Comparison of ENCODE assay signal across 13 cellular contexts in the genomic region with DNA sequence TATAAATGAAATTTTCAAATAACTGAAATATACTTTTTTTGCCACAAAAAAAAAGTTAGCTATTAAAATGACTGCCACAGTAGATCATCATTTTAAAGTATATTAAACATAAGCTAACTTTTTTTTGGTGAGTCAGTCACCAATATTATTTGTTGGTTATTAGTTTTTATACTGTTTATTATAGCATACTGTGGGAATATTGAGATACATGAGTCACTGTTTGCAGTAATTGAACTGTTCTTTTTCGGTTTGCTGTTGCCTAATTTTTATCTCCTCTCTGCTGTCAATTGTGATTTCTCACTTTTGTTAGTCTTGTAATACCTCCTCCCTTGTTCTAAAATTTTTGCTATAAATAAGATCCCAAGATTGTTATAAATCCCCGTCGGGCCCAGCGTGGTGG. TPM values are rescaled to one million over a fixed set of nuclear protein-coding genes. Genes with fewer than 3 reads are reported as not detected.
DNase-seq lines count a peak whose midpoint lies in the region; ATAC-seq, FAIRE-seq and TF ChIP-seq lines count a peak whose summit lies in the region.
"Had no signal": no experiment of that assay in that cellular context is flagged by ENCODE, and none has a peak within 500 bp of the region (broad histone marks: within the 10 kb centered on the region; RNA-seq: fewer than 3 reads in every experiment).

No MANE protein-coding gene starts in this region.

- peaks cover 13 to 61% (median 53%) of the 10 kb centered on the region in 3 experiments; a peak in 6 of 7 replicates for H3K36me3 Mint-ChIP-seq in H9 (ENCODE audit: insufficient read depth in 1 of 3, low read depth in 3 of 3)
- peaks cover 34% of the 10 kb centered on the region for H3K36me3 Mint-ChIP-seq in neural progenitor cell
- peaks cover 65% of the 10 kb centered on the region for H3K36me3 Mint-ChIP-seq in activated CD8-positive, alpha-beta T cell treated with anti-CD3 and anti-CD28 coated beads, Interleukin-2, amount 10 ng/mL, durations not matched to agents 7 days and 5 days (ENCODE audit: low read depth)

- no peak overlapping the region for H4K5ac ChIP-seq in H9 (ENCODE audit: insufficient read length, low read depth, low read length)

- 84% methylated on average over 4 of the region's 4 CpGs for WGBS in A549 (ENCODE audit: missing lambda C conversion rate)
- no CpG with 5 or more reads among the region's 4 CpGs for WGBS in H9 (ENCODE audit: extremely low coverage, insufficient read length, low lambda C conversion rate)

- no peaks in the 10 kb centered on the region for H3K23me2 ChIP-seq in H9 (ENCODE audit: insufficient read length, low read depth, low read length, poor library complexity, severe bottlenecking)

- no peak overlapping the region for H2BK20ac ChIP-seq in H9 (ENCODE audit: low read depth, low read length, poor library complexity, severe bottlenecking)

- no peak overlapping the region for H3K9ac ChIP-seq in H9 (ENCODE audit: extremely low read depth, insufficient read length, low read length)
- H3K9ac ChIP-seq in neural progenitor cell, result no peak overlapping the region

- H3K4me1 Mint-ChIP-seq in H9 (peaks cover 10 to 11% of the 10 kb centered on the region in 2 experiments), neural progenitor cell (no peaks in the 10 kb centered on the region)
- H3K4me1 Mint-ChIP-seq in activated CD8-positive, alpha-beta T cell treated with anti-CD3 and anti-CD28 coated beads, Interleukin-2, amount 10 ng/mL, durations not matched to agents 7 days and 5 days (ENCODE audit: low read depth), result peaks cover 12% of the 10 kb centered on the region

- no peak overlapping the region for H3K4me3 Mint-ChIP-seq in H9
- H3K4me3 Mint-ChIP-seq in neural progenitor cell, result no peak overlapping the region
- no peak overlapping the region for H3K4me3 Mint-ChIP-seq in activated CD8-positive, alpha-beta T cell treated with anti-CD3 and anti-CD28 coated beads, Interleukin-2, amount 10 ng/mL, durations not matched to agents 7 days and 5 days
- H3K4me3 Mint-ChIP-seq: CD8-positive, alpha-beta memory T cell; IgD-negative memory B cell had no signal

- TF ChIP-seq RAD21 in A549 (conservative IDR thresholded peaks at IDR 0.05 in 1 of 2, IDR thresholded peaks at IDR 0.05 in 1 of 2), result no peak

- H3K56ac ChIP-seq in H9 (ENCODE audit: insufficient read length, low read depth, low read length), result no peak overlapping the region

- H4K91ac ChIP-seq in H9 (ENCODE audit: insufficient read length, low read depth, low read length), result no peak overlapping the region

- peak overlapping the region; percentile 10 to 93 (median 66); a peak in 5 of 7 replicates for H3K27ac Mint-ChIP-seq in H9
- H3K27ac Mint-ChIP-seq in neural progenitor cell, result peak overlapping the region; percentile 38
- no peak overlapping the region for H3K27ac Mint-ChIP-seq in activated CD8-positive, alpha-beta T cell treated with anti-CD3 and anti-CD28 coated beads, Interleukin-2, amount 10 ng/mL, durations not matched to agents 7 days and 5 days
- H3K27ac Mint-ChIP-seq: CD8-positive, alpha-beta memory T cell had no signal

- TF ChIP-seq CTCF in A549 (IDR thresholded peaks at IDR 0.05) (no peak), H9 (conservative IDR thresholded peaks at IDR 0.05) (no peak), choroid plexus epithelial cell (conservative IDR thresholded peaks at IDR 0.05; ENCODE audit: low read depth, low read length) (no peak), neural progenitor cell (IDR thresholded peaks at IDR 0.05) (no peak)

- H2BK120ac ChIP-seq in H9 (ENCODE audit: low read depth, low read length, poor library complexity, severe bottlenecking), result no peak overlapping the region

- no peak overlapping the region for H2BK5ac ChIP-seq in H9 (ENCODE audit: insufficient read length, low read length)

- H3K27me3 Mint-ChIP-seq in H9 (ENCODE audit: low read depth) (no peaks in the 10 kb centered on the region), neural progenitor cell (ENCODE audit: insufficient read depth, low read depth) (no peaks in the 10 kb centered on the region)
- H3K27me3 Mint-ChIP-seq in activated CD8-positive, alpha-beta T cell treated with anti-CD3 and anti-CD28 coated beads, Interleukin-2, amount 10 ng/mL, durations not matched to agents 7 days and 5 days (ENCODE audit: low read depth), result no peaks in the 10 kb centered on the region
- H3K27me3 Mint-ChIP-seq: CD8-positive, alpha-beta memory T cell; IgD-negative memory B cell had no signal

- H3K4ac ChIP-seq in H9 (ENCODE audit: low read depth, low read length), result no peak overlapping the region

- no peak overlapping the region for H2BK15ac ChIP-seq in H9 (ENCODE audit: low read depth, low read length)

- H3K9me3 Mint-ChIP-seq in H9 (no peaks in the 10 kb centered on the region), neural progenitor cell (no peaks in the 10 kb centered on the region)
- H3K9me3 Mint-ChIP-seq in activated CD8-positive, alpha-beta T cell treated with anti-CD3 and anti-CD28 coated beads, Interleukin-2, amount 10 ng/mL, durations not matched to agents 7 days and 5 days (ENCODE audit: insufficient read depth), result no peaks in the 10 kb centered on the region
- H3K9me3 Mint-ChIP-seq: CD8-positive, alpha-beta memory T cell; IgD-negative memory B cell had no signal

- H3K27me3 ChIP-seq in H9 (ENCODE audit: insufficient read depth, low read length) (no peaks in the 10 kb centered on the region), neural progenitor cell (no peaks in the 10 kb centered on the region)

- H3K79me2 ChIP-seq in H9 (ENCODE audit: insufficient read depth, low read length) (no peaks in the 10 kb centered on the region), neural progenitor cell (ENCODE audit: low read depth) (no peaks in the 10 kb centered on the region)

- no peak overlapping the region for H2BK12ac ChIP-seq in H9 (ENCODE audit: insufficient read length, low read depth, low read length)

- no peak for ATAC-seq in A549
- no peak for ATAC-seq in HG02852 (IDR thresholded peaks at IDR 0.05; ENCODE audit: unreplicated experiment)
- no peak for ATAC-seq in activated CD8-positive, alpha-beta T cell treated with anti-CD3 and anti-CD28 coated beads, Interleukin-2, amount 10 ng/mL, durations not matched to agents 7 days and 5 days

- no peaks in the 10 kb centered on the region for H3F3A ChIP-seq in neural progenitor cell (ENCODE audit: low read depth)

- H3K79me1 ChIP-seq in H9 (ENCODE audit: insufficient read depth, low read depth, low read length, poor library complexity, severe bottlenecking), result no peaks in the 10 kb centered on the region

- no peak overlapping the region for H3K18ac ChIP-seq in H9 (ENCODE audit: insufficient read length, low read depth, low read length)

- POLR2A ChIA-PET in A549 (lab: Yijun Ruan, JAX), result no interaction called here
- POLR2A ChIA-PET in activated CD8-positive, alpha-beta T cell treated with anti-CD3 and anti-CD28 coated beads, Interleukin-2, amount 10 ng/mL, durations not matched to agents 7 days and 5 days (lab: Charles Lee), result no interaction called here

- no peak overlapping the region for H3K4me2 ChIP-seq in A549
- H3K4me2 ChIP-seq in H9 (ENCODE audit: insufficient read depth, insufficient read length, low read length), result no peak overlapping the region
- no peak overlapping the region for H3K4me2 ChIP-seq in neural progenitor cell

- H4K20me1 ChIP-seq in H9 (ENCODE audit: control insufficient read depth, insufficient read depth, insufficient read length), result no peaks in the 10 kb centered on the region
- H4K20me1 ChIP-seq in neural progenitor cell (ENCODE audit: low read depth), result no peaks in the 10 kb centered on the region

- no peak overlapping the region for H3K23ac ChIP-seq in H9 (ENCODE audit: insufficient read length, low read depth, low read length)

- H3K4me1 ChIP-seq in A549 (no peaks in the 10 kb centered on the region), H9 (ENCODE audit: insufficient read depth, low read length) (no peaks in the 10 kb centered on the region), neural progenitor cell (peaks cover 8% of the 10 kb centered on the region)
- H3K4me1 ChIP-seq: Caco-2 had no signal

- DNase-seq in A549 (ENCODE audit: low read depth in 1 of 2, low spot score in 1 of 2) (no peak), H9 (no peak), choroid plexus epithelial cell (ENCODE audit: low read depth) (peak; percentile 9), neural progenitor cell (ENCODE audit: low spot score) (no peak), DMS53 treated with DMSO at 0.1 percent for 48 hours (lab: John Stamatoyannopoulos, UW; ENCODE audit: unreplicated experiment) (no peak)
- no peak for DNase-seq in activated CD8-positive, alpha-beta T cell treated with anti-CD3 and anti-CD28 coated beads, Interleukin-2, amount 10 ng/mL, durations not matched to agents 7 days and 5 days
- DNase-seq: 8988T; Caco-2; CD8-positive, alpha-beta memory T cell; H7; KG1 had no signal

- TF ChIP-seq POLR2A in A549 (IDR thresholded peaks at IDR 0.05; ENCODE audit: low read length), result no peak

- H2AFZ ChIP-seq in H9 (ENCODE audit: low read length), result no peak overlapping the region
- H2AFZ ChIP-seq in neural progenitor cell (replicated peaks), result no peak overlapping the region

- H2AK5ac ChIP-seq in H9 (ENCODE audit: insufficient read length, low read length), result no peak overlapping the region

- peaks cover 8% of the 10 kb centered on the region for H3K36me3 ChIP-seq in neural progenitor cell

- CTCF ChIA-PET in A549 (lab: Yijun Ruan, JAX), result interaction anchor here (1.6 kb wide), 1 partner anchor 10 kb away, joined by 3 read pairs; no protein-coding TSS in a partner anchor
- CTCF ChIA-PET in activated CD8-positive, alpha-beta T cell treated with anti-CD3 and anti-CD28 coated beads, Interleukin-2, amount 10 ng/mL, durations not matched to agents 7 days and 5 days (lab: Charles Lee), result no interaction called here

- TF ChIP-seq EP300 in A549 (IDR thresholded peaks at IDR 0.05), result no peak

- H3T11ph ChIP-seq in H9 (ENCODE audit: low read length), result no peak overlapping the region

- H3K27ac ChIP-seq in A549 (no peak overlapping the region), H9 (ENCODE audit: insufficient read length, low read depth, low read length) (no peak overlapping the region), neural progenitor cell (no peak overlapping the region)

- no peaks in the 10 kb centered on the region for H3K9me3 ChIP-seq in A549
- H3K9me3 ChIP-seq in H9 (ENCODE audit: control insufficient read depth, low read depth, low read length), result no peaks in the 10 kb centered on the region
- no peaks in the 10 kb centered on the region for H3K9me3 ChIP-seq in neural progenitor cell (ENCODE audit: low read depth)
- H3K9me3 ChIP-seq: Caco-2 had no signal

- FAIRE-seq in A549 (lab: Jason Lieb, UNC), result no peak

- H3K4me3 ChIP-seq in A549 (no peak overlapping the region), choroid plexus epithelial cell (ENCODE audit: low read depth, low read length) (no peak overlapping the region), neural progenitor cell (no peak overlapping the region)

- H4K8ac ChIP-seq in H9 (replicated peaks; ENCODE audit: insufficient read length, low read depth, low read length), result no peak overlapping the region

- no peak overlapping the region for H3K14ac ChIP-seq in H9 (ENCODE audit: insufficient read depth, low read length)

RNA-seq across cellular contexts. Expression of a gene that starts 45.7 kb away (rescaled TPM):
- 43.6 and 54.7 TPM in 2 replicates for polyA plus RNA-seq in A549 (2011; rRNA removed)
- 5.0 and 5.5 TPM in 2 replicates for polyA plus RNA-seq in A549 (2012; cell fraction: cytosol; rRNA removed)
- 18.0 and 23.6 TPM in 2 replicates for polyA plus RNA-seq in A549 (2012; cell fraction: nucleus; rRNA removed)
- polyA plus RNA-seq in A549 (2017; fragmentation: RNase III; extraction: RNeasy Plus Mini Kit Qiagen cat#74134 plus additional on column Dnase treatment), result 16.7 to 17.1 TPM (median 17.1 TPM) in 3 replicates
- polyA minus RNA-seq in A549 (2011; rRNA and poly(A)+ RNA removed), result 28.8 and 31.5 TPM in 2 replicates
- 42.5 and 45.2 TPM in 2 replicates for total RNA-seq in H9 (2021)
- total RNA-seq in neural progenitor cell (ENCODE audit: low replicate concordance), result 87.3 and 127 TPM in 2 replicates
- 10 to 100 TPM; 40.9 to 41.0 TPM for total RNA-seq in activated CD8-positive, alpha-beta T cell treated with anti-CD3 and anti-CD28 coated beads, Interleukin-2, amount 10 ng/mL, durations not matched to agents 7 days and 5 days
